ENCODE assay signal across 28 cellular contexts in genomic region chr3:179981646-179982045, GRCh38. TPM values are rescaled to one million over a fixed set of nuclear protein-coding genes. Genes with fewer than 3 reads are reported as not detected.
"Had no signal": no experiment of that assay in that cellular context is flagged by ENCODE, and none has a peak within 500 bp of the region (broad histone marks: within the 10 kb centered on the region; RNA-seq: fewer than 3 reads in every experiment).

No MANE protein-coding gene starts in this region.

- H3K4me3 Mint-ChIP-seq: activated CD4-positive, alpha-beta T cell treated with anti-CD3 and anti-CD28 coated beads, Interleukin-2, amount 10 ng/mL, durations not matched to agents 24 days and 14 days; activated CD8-positive, alpha-beta T cell treated with anti-CD3 and anti-CD28 coated beads for 36 hours; activated naive CD4-positive, alpha-beta T cell treated with anti-CD3 and anti-CD28 coated beads, Interleukin-2, amount 50 U/mL, for 24 hours; activated T-helper 1 cell treated with anti-CD3 and anti-CD28 coated beads, Interleukin-12 subunit alpha, Interleukin-12 subunit beta, Interleukin-2, Interleukin-4 antibody, amounts not matched to agents 30 ng/mL and 10 ng/mL and 1 ng/mL, durations not matched to agents 14 hours and 24 hours and 36 hours; effector memory CD8-positive, alpha-beta T cell; naive thymus-derived CD8-positive, alpha-beta T cell; neural progenitor cell; T-cell; T-helper 2 cell treated with Interferon-gamma antibody and Interleukin-4, amounts not matched to agents 5 μg/mL and 100 μg/mL, for 36 hours had no signal

- H3K27ac Mint-ChIP-seq: activated CD4-positive, alpha-beta T cell treated with anti-CD3 and anti-CD28 coated beads, Interleukin-2, amount 10 ng/mL, durations not matched to agents 24 days and 14 days; activated CD8-positive, alpha-beta T cell treated with anti-CD3 and anti-CD28 coated beads for 36 hours; activated naive CD4-positive, alpha-beta T cell treated with anti-CD3 and anti-CD28 coated beads, Interleukin-2, amount 50 U/mL, for 24 hours; activated T-helper 1 cell treated with anti-CD3 and anti-CD28 coated beads, Interleukin-12 subunit alpha, Interleukin-12 subunit beta, Interleukin-2, Interleukin-4 antibody, amounts not matched to agents 30 ng/mL and 10 ng/mL and 1 ng/mL, durations not matched to agents 14 hours and 24 hours and 36 hours; effector memory CD8-positive, alpha-beta T cell; naive thymus-derived CD8-positive, alpha-beta T cell; neural progenitor cell; progenitor cell of endocrine pancreas; T-cell; T-helper 2 cell treated with Interferon-gamma antibody and Interleukin-4, amounts not matched to agents 5 μg/mL and 100 μg/mL, for 36 hours had no signal

- H3K4me1 Mint-ChIP-seq: activated CD4-positive, alpha-beta T cell treated with anti-CD3 and anti-CD28 coated beads, Interleukin-2, amount 10 ng/mL, durations not matched to agents 24 days and 14 days; activated naive CD4-positive, alpha-beta T cell treated with anti-CD3 and anti-CD28 coated beads, Interleukin-2, amount 50 U/mL, for 24 hours; naive thymus-derived CD8-positive, alpha-beta T cell; neural progenitor cell; T-cell had no signal

- H3K27ac ChIP-seq: ascending aorta, brain microvascular endothelial cell, gastrocnemius medialis, heart right ventricle, lower lobe of right lung, neural progenitor cell, tibial artery, VCaP had no signal

- H3K27me3 Mint-ChIP-seq: progenitor cell of endocrine pancreas had no signal

- H3K36me3 Mint-ChIP-seq: activated naive CD4-positive, alpha-beta T cell treated with anti-CD3 and anti-CD28 coated beads, Interleukin-2, amount 50 U/mL, for 24 hours; naive thymus-derived CD8-positive, alpha-beta T cell; neural progenitor cell; T-cell had no signal

- H3K9me3 Mint-ChIP-seq: activated CD4-positive, alpha-beta T cell treated with anti-CD3 and anti-CD28 coated beads, Interleukin-2, amount 10 ng/mL, durations not matched to agents 24 days and 14 days; activated CD8-positive, alpha-beta T cell treated with anti-CD3 and anti-CD28 coated beads for 36 hours; activated naive CD4-positive, alpha-beta T cell treated with anti-CD3 and anti-CD28 coated beads, Interleukin-2, amount 50 U/mL, for 24 hours; activated T-helper 1 cell treated with anti-CD3 and anti-CD28 coated beads, Interleukin-12 subunit alpha, Interleukin-12 subunit beta, Interleukin-2, Interleukin-4 antibody, amounts not matched to agents 30 ng/mL and 10 ng/mL and 1 ng/mL, durations not matched to agents 14 hours and 24 hours and 36 hours; effector memory CD8-positive, alpha-beta T cell; naive thymus-derived CD8-positive, alpha-beta T cell; neural progenitor cell; T-cell; T-helper 2 cell treated with Interferon-gamma antibody and Interleukin-4, amounts not matched to agents 5 μg/mL and 100 μg/mL, for 36 hours had no signal

- ATAC-seq: activated CD4-positive, CD25-positive, alpha-beta regulatory T cell treated with anti-CD3 and anti-CD28 coated beads, Interleukin-2, amount 50 U/mL, for 24 hours; activated CD8-positive, alpha-beta T cell treated with anti-CD3 and anti-CD28 coated beads for 36 hours; effector memory CD8-positive, alpha-beta T cell; esophagus mucosa; gastrocnemius medialis; heart right ventricle; left lobe of liver; lower lobe of right lung; naive thymus-derived CD8-positive, alpha-beta T cell; T-cell had no signal

- DNase-seq: activated CD4-positive, alpha-beta T cell treated with anti-CD3 and anti-CD28 coated beads, Interleukin-2, amount 10 ng/mL, durations not matched to agents 24 days and 14 days; activated CD8-positive, alpha-beta T cell treated with anti-CD3 and anti-CD28 coated beads for 36 hours; activated gamma-delta T cell treated with Interleukin-2 at 50 U/mL for 16 hours; brain microvascular endothelial cell; central memory CD4-positive, alpha-beta T cell; effector memory CD8-positive, alpha-beta T cell; gastrocnemius medialis; heart right ventricle; kidney; lower lobe of right lung; naive thymus-derived CD8-positive, alpha-beta T cell; stimulated activated CD4-positive, alpha-beta T cell treated with anti-CD3 and anti-CD28 coated beads, Interleukin-4, amount 100 ng/mL, for 24 hours; stimulated activated naive CD4-positive, alpha-beta T cell treated with Interleukin-2 at 50 U/mL for 16 hours; T-cell; tibial artery had no signal

RNA-seq across cellular contexts. Expression of gene PEX5L, which starts 55.1 kb away (rescaled TPM):
- total RNA-seq: activated CD8-positive, alpha-beta T cell treated with anti-CD3 and anti-CD28 coated beads for 36 hours; dermis microvascular lymphatic vessel endothelial cell; endothelial cell of umbilical vein; esophagus mucosa; kidney; left lobe of liver; lower lobe of right lung; mesenteric fat pad; naive thymus-derived CD8-positive, alpha-beta T cell; T-cell had no signal
